Comparison of ENCODE assay signal across 1 cellular context in genomic region chr3:141312359-141313090, GRCh38.
A peak's percentile ranks its signal among the peaks of the same experiment; 100 is the strongest.
TF ChIP-seq lines count a peak whose summit lies in the region.

No MANE protein-coding gene starts in this region.

TF ChIP-seq in K562, 482 proteins besides CTCF, POLR2A, EP300 and RAD21 (continued from another document and continues in another):
- TF ChIP-seq SFPQ (IDR thresholded peaks at IDR 0.05; ENCODE audit: low read depth, low read length) (no peak), ZBTB40 (IDR thresholded peaks at IDR 0.05) (no peak; the same call in 1 of the 2 replicates), ZBTB40 (CRISPR knock-in tag; IDR thresholded peaks at IDR 0.05) (no peak), CBX1 (IDR thresholded peaks at IDR 0.05; ENCODE audit: low read depth) (no peak), TCF7 (IDR thresholded peaks at IDR 0.05; ENCODE audit: borderline replicate concordance) (peak; percentile 92), KLF6 (CRISPR knock-in tag; IDR thresholded peaks at IDR 0.05; ENCODE audit: borderline replicate concordance) (peak; percentile 100), ZNF408 (CRISPR knock-in tag; IDR thresholded peaks at IDR 0.05; ENCODE audit: low read depth) (peak; percentile 52; the same call in 1 of the 2 replicates), CREM (IDR thresholded peaks at IDR 0.05; ENCODE audit: low read depth) (peak; percentile 30), ZNF23 (CRISPR knock-in tag; IDR thresholded peaks at IDR 0.05) (peak; percentile 98), NELFE (IDR thresholded peaks at IDR 0.05; ENCODE audit: insufficient read depth, insufficient read length) (no peak), ZNF57 (CRISPR knock-in tag; IDR thresholded peaks at IDR 0.05) (peak; percentile 98), ZNF75A (CRISPR knock-in tag; IDR thresholded peaks at IDR 0.05) (peak; percentile 96), MECOM (CRISPR knock-in tag; IDR thresholded peaks at IDR 0.05) (peak; percentile 100), PHF20 (IDR thresholded peaks at IDR 0.05; ENCODE audit: partially characterized antibody) (no peak), GATAD2B (IDR thresholded peaks at IDR 0.05; ENCODE audit: borderline replicate concordance) (peak; percentile 45; the same call in 1 of the 2 replicates), NFXL1 (CRISPR knock-in tag; IDR thresholded peaks at IDR 0.05) (peak; percentile 99), CXXC5 (CRISPR knock-in tag; IDR thresholded peaks at IDR 0.05) (peak; percentile 100), MIER1 (IDR thresholded peaks at IDR 0.05; ENCODE audit: low read depth) (no peak), RBM34 (IDR thresholded peaks at IDR 0.05; ENCODE audit: borderline replicate concordance, insufficient read depth, low read length) (no peak), ZNF561 (CRISPR knock-in tag; conservative IDR thresholded peaks at IDR 0.05) (peak; percentile 99), POU5F1 (IDR thresholded peaks at IDR 0.05; ENCODE audit: borderline replicate concordance, low read depth, low read length, partially characterized antibody) (no peak), FOXP1 (CRISPR knock-in tag; IDR thresholded peaks at IDR 0.05) (no peak), KDM5B (IDR thresholded peaks at IDR 0.05; ENCODE audit: insufficient replicate concordance, low read depth, low read length) (no peak), ZBED1 (IDR thresholded peaks at IDR 0.05) (no peak), HLTF (IDR thresholded peaks at IDR 0.05) (no peak), CBFB (CRISPR knock-in tag; IDR thresholded peaks at IDR 0.05) (no peak), POLR3G (IDR thresholded peaks at IDR 0.05; ENCODE audit: extremely low read depth, insufficient read length, insufficient replicate concordance) (no peak), IFI16 (CRISPR knock-in tag; IDR thresholded peaks at IDR 0.05) (peak; percentile 99), FOXA3 (CRISPR knock-in tag; conservative IDR thresholded peaks at IDR 0.05 in 1 of 2, IDR thresholded peaks at IDR 0.05 in 1 of 2) (peak in 1 of 2 experiments; percentile 84; a peak in 2 of 4 replicates)
- TF ChIP-seq, protein P1, sequence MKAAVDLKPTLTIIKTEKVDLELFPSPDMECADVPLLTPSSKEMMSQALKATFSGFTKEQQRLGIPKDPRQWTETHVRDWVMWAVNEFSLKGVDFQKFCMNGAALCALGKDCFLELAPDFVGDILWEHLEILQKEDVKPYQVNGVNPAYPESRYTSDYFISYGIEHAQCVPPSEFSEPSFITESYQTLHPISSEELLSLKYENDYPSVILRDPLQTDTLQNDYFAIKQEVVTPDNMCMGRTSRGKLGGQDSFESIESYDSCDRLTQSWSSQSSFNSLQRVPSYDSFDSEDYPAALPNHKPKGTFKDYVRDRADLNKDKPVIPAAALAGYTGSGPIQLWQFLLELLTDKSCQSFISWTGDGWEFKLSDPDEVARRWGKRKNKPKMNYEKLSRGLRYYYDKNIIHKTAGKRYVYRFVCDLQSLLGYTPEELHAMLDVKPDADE (conservative IDR thresholded peaks at IDR 0.05; ENCODE audit: control insufficient read depth, low read depth, low read length): no peak
- TF ChIP-seq, protein P2, sequence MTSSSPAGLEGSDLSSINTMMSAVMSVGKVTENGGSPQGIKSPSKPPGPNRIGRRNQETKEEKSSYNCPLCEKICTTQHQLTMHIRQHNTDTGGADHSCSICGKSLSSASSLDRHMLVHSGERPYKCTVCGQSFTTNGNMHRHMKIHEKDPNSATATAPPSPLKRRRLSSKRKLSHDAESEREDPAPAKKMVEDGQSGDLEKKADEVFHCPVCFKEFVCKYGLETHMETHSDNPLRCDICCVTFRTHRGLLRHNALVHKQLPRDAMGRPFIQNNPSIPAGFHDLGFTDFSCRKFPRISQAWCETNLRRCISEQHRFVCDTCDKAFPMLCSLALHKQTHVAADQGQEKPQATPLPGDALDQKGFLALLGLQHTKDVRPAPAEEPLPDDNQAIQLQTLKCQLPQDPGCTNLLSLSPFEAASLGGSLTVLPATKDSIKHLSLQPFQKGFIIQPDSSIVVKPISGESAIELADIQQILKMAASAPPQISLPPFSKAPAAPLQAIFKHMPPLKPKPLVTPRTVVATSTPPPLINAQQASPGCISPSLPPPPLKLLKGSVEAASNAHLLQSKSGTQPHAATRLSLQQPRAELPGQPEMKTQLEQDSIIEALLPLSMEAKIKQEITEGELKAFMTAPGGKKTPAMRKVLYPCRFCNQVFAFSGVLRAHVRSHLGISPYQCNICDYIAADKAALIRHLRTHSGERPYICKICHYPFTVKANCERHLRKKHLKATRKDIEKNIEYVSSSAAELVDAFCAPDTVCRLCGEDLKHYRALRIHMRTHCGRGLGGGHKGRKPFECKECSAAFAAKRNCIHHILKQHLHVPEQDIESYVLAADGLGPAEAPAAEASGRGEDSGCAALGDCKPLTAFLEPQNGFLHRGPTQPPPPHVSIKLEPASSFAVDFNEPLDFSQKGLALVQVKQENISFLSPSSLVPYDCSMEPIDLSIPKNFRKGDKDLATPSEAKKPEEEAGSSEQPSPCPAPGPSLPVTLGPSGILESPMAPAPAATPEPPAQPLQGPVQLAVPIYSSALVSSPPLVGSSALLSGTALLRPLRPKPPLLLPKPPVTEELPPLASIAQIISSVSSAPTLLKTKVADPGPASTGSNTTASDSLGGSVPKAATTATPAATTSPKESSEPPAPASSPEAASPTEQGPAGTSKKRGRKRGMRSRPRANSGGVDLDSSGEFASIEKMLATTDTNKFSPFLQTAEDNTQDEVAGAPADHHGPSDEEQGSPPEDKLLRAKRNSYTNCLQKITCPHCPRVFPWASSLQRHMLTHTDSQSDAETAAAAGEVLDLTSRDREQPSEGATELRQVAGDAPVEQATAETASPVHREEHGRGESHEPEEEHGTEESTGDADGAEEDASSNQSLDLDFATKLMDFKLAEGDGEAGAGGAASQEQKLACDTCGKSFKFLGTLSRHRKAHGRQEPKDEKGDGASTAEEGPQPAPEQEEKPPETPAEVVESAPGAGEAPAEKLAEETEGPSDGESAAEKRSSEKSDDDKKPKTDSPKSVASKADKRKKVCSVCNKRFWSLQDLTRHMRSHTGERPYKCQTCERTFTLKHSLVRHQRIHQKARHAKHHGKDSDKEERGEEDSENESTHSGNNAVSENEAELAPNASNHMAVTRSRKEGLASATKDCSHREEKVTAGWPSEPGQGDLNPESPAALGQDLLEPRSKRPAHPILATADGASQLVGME (CRISPR knock-in tag; IDR thresholded peaks at IDR 0.05): peak; percentile 100
- TF ChIP-seq, protein P3, sequence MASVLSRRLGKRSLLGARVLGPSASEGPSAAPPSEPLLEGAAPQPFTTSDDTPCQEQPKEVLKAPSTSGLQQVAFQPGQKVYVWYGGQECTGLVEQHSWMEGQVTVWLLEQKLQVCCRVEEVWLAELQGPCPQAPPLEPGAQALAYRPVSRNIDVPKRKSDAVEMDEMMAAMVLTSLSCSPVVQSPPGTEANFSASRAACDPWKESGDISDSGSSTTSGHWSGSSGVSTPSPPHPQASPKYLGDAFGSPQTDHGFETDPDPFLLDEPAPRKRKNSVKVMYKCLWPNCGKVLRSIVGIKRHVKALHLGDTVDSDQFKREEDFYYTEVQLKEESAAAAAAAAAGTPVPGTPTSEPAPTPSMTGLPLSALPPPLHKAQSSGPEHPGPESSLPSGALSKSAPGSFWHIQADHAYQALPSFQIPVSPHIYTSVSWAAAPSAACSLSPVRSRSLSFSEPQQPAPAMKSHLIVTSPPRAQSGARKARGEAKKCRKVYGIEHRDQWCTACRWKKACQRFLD (CRISPR knock-in tag; IDR thresholded peaks at IDR 0.05): peak; percentile 100
- TF ChIP-seq, protein P4, sequence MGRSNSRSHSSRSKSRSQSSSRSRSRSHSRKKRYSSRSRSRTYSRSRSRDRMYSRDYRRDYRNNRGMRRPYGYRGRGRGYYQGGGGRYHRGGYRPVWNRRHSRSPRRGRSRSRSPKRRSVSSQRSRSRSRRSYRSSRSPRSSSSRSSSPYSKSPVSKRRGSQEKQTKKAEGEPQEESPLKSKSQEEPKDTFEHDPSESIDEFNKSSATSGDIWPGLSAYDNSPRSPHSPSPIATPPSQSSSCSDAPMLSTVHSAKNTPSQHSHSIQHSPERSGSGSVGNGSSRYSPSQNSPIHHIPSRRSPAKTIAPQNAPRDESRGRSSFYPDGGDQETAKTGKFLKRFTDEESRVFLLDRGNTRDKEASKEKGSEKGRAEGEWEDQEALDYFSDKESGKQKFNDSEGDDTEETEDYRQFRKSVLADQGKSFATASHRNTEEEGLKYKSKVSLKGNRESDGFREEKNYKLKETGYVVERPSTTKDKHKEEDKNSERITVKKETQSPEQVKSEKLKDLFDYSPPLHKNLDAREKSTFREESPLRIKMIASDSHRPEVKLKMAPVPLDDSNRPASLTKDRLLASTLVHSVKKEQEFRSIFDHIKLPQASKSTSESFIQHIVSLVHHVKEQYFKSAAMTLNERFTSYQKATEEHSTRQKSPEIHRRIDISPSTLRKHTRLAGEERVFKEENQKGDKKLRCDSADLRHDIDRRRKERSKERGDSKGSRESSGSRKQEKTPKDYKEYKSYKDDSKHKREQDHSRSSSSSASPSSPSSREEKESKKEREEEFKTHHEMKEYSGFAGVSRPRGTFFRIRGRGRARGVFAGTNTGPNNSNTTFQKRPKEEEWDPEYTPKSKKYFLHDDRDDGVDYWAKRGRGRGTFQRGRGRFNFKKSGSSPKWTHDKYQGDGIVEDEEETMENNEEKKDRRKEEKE (IDR thresholded peaks at IDR 0.05; ENCODE audit: borderline replicate concordance in 1 of 2, control insufficient read depth in 1 of 2, low read depth in 2 of 2, low read length in 1 of 2): no peak
- TF ChIP-seq, protein P5, sequence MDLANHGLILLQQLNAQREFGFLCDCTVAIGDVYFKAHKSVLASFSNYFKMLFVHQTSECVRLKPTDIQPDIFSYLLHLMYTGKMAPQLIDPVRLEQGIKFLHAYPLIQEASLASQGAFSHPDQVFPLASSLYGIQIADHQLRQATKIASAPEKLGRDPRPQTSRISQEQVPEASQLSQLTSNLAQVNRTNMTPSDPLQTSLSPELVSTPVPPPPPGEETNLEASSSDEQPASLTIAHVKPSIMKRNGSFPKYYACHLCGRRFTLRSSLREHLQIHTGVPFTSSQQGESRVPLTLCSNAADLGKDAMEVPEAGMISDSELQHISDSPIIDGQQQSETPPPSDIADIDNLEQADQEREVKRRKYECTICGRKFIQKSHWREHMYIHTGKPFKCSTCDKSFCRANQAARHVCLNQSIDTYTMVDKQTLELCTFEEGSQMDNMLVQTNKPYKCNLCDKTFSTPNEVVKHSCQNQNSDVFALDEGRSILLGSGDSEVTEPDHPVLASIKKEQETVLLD (IDR thresholded peaks at IDR 0.05): peak; percentile 87
